ENCODE assay signal across 8 cellular contexts in genomic region chr5:53479656-53480473, GRCh38. TPM values are rescaled to one million over a fixed set of nuclear protein-coding genes. Genes with fewer than 3 reads are reported as not detected.
DNase-seq lines count a peak whose midpoint lies in the region; ATAC-seq and TF ChIP-seq lines count a peak whose summit lies in the region.

No MANE protein-coding gene starts in this region.

- H3K4me1 ChIP-seq in right lobe of liver, result peaks cover 0 to 44% (median 20%) of the 10 kb centered on the region in 4 donors
- H3K4me1 ChIP-seq in stomach smooth muscle (ENCODE audit: control insufficient read depth, insufficient read depth, low read length), result peaks cover 19% of the 10 kb centered on the region

- H3K9me3 ChIP-seq in right lobe of liver (no peaks in the 10 kb centered on the region), stomach smooth muscle (ENCODE audit: control insufficient read depth in 2 of 2, low read length in 2 of 2) (no peaks in the 10 kb centered on the region)

- H3K27ac ChIP-seq in right lobe of liver (peak overlapping the region; percentile 79 to 98 (median 95)), stomach smooth muscle (ENCODE audit: low read length) (no peak overlapping the region)

- POLR2A ChIA-PET in HEK293T (lab: Yijun Ruan, JAX) (no interaction called here), T-cell (lab: Charles Lee) (no interaction called here)

- H3K36me3 Mint-ChIP-seq in T-cell, result no peaks in the 10 kb centered on the region

- peaks cover 50 to 59% of the 10 kb centered on the region in 2 donors for H3K27me3 Mint-ChIP-seq in T-cell

- 0% methylated on average over 16 of the region's 80 CpGs for WGBS in right lobe of liver (ENCODE audit: insufficient coverage, low coverage, low lambda C conversion rate, missing lambda C conversion rate)

- intact Hi-C loops in right lobe of liver (cut with DNase I), result loop anchor here in 1 of 2 donors (5.0 kb wide), 1 partner anchor 747 kb away; no protein-coding TSS in a partner anchor

- H3K27ac Mint-ChIP-seq in T-cell, result no peak overlapping the region

- H3K9me3 Mint-ChIP-seq in T-cell, result no peaks in the 10 kb centered on the region

- TF ChIP-seq CTCF in AG09309 (IDR thresholded peaks at IDR 0.05; ENCODE audit: control insufficient read depth, insufficient read depth, low read depth, low read length, missing control alignments), result no peak
- TF ChIP-seq CTCF in right lobe of liver (IDR thresholded peaks at IDR 0.05), result no peak

- H3K4me1 Mint-ChIP-seq in T-cell, result peaks cover 32 to 50% (median 44%) of the 10 kb centered on the region in 3 donors

- H3K27me3 ChIP-seq in right lobe of liver (no peaks in the 10 kb centered on the region), stomach smooth muscle (ENCODE audit: control insufficient read depth in 1 of 2, insufficient read depth in 2 of 2, low read length in 2 of 2) (no peaks in the 10 kb centered on the region)

- CTCF ChIA-PET in HEK293T (lab: Yijun Ruan, JAX), result no interaction called here
- CTCF ChIA-PET in T-cell (lab: Charles Lee), result interaction anchor here in 1 of 2 donors (0.6 kb wide), 1 partner anchor 1276 kb away, joined by 4 read pairs; no protein-coding TSS in a partner anchor

- H3K36me3 ChIP-seq in right lobe of liver, result peaks cover 0 to 15% (median 0%) of the 10 kb centered on the region in 4 donors
- no peaks in the 10 kb centered on the region for H3K36me3 ChIP-seq in stomach smooth muscle (ENCODE audit: control insufficient read depth in 2 of 2, insufficient read depth in 2 of 2, low read length in 2 of 2)

- no peak for DNase-seq in AG09309 (ENCODE audit: low read depth)
- DNase-seq in HEK293T (ENCODE audit: extremely low spot score), result peak; percentile 33
- DNase-seq in T-cell, result peak in 10 of 34 experiments; percentile 1 to 49 (median 16)
- peak; percentile 52 for DNase-seq in dermis blood vessel endothelial cell
- peak; percentile 77 to 85 (median 82) for DNase-seq in right lobe of liver
- DNase-seq in middle frontal gyrus (ENCODE audit: extremely low spot score, low spot score), result no peak

- peak overlapping the region; percentile 38 to 68 for H3K9ac ChIP-seq in stomach smooth muscle (ENCODE audit: low read length in 2 of 2)

- H3K4me3 ChIP-seq in AG09309 (ENCODE audit: control insufficient read depth, low read depth, low read length) (peak overlapping the region; percentile 94), right lobe of liver (peak overlapping the region; percentile 68 to 75 (median 72)), stomach smooth muscle (ENCODE audit: low read length in 2 of 2) (peak overlapping the region; percentile 83 to 88)

- peak; percentile 8 to 16 (median 8) for ATAC-seq in T-cell (replicated peaks in 1 of 4)
- ATAC-seq in right lobe of liver, result peak; percentile 33 to 65 (median 38)
- no peak for ATAC-seq in HG03469 (IDR thresholded peaks at IDR 0.05; ENCODE audit: unreplicated experiment)

- peak; percentile 47 for TF ChIP-seq POLR2A in right lobe of liver (IDR thresholded peaks at IDR 0.05)

- peak overlapping the region; percentile 76 to 94 (median 84) for H3K4me3 Mint-ChIP-seq in T-cell

TF ChIP-seq in HEK293T, 16 proteins besides CTCF, POLR2A, EP300 and RAD21:
- TF ChIP-seq L3MBTL2 (conservative IDR thresholded peaks at IDR 0.05), result peak; percentile 36; the same call in 1 of the 2 replicates
- TF ChIP-seq ARNT (IDR thresholded peaks at IDR 0.05), result no peak
- no peak for TF ChIP-seq ZNF384 (IDR thresholded peaks at IDR 0.05)
- TF ChIP-seq SP1 (IDR thresholded peaks at IDR 0.05), result no peak
- TF ChIP-seq FOXA1 (IDR thresholded peaks at IDR 0.05), result no peak

RNA-seq across cellular contexts. Expression of gene FST, which starts 0.6 kb away (rescaled TPM):
- 1 to 10 TPM in 3 of 5 donors, under 1 TPM in 1, not detected in 1; 0.86 to 2.5 (median 1.5) TPM for total RNA-seq in T-cell
- 15.0 and 45.0 TPM in 2 replicates for total RNA-seq in dermis blood vessel endothelial cell
- 10 to 100 TPM; 13.1 to 28.2 (median 15.3) TPM for total RNA-seq in right lobe of liver

Comparison
In these comparisons a context has a peak if more than half of its experiments do, and no peak if none do; other contexts are left out.
1. DNase-seq: peak in HEK293T (single experiment), dermis blood vessel endothelial cell (single experiment) and right lobe of liver (3 of 3); none in AG09309 (single experiment) and middle frontal gyrus (single experiment).
2. Peak in every context shown above with its lines, with median percentiles within 50 percentile points of each other: H3K4me3 ChIP-seq.